In genomic region chr2:38390941-38391340, GRCh38 we compare ENCODE assay signal across 29 cellular contexts.
"Had no signal": no experiment of that assay in that cellular context is flagged by ENCODE, and none has a peak within 500 bp of the region (broad histone marks: within the 10 kb centered on the region; RNA-seq: fewer than 3 reads in every experiment).

No MANE protein-coding gene starts in this region.

- H3K9me3 ChIP-seq: ascending aorta, esophagus muscularis mucosa, gastrocnemius medialis had no signal

- H3K4me1 ChIP-seq: ascending aorta, esophagus muscularis mucosa, gastrocnemius medialis had no signal

- ATAC-seq: activated naive CD4-positive, alpha-beta T cell treated with anti-CD3 and anti-CD28 coated beads, Interleukin-2, amount 50 U/mL, for 72 hours; activated T-cell treated with anti-CD3 and anti-CD28 coated beads, Interleukin-2, amount 50 U/mL, for 72 hours; foreskin keratinocyte; gastrocnemius medialis; WTC11 had no signal

- H3K27me3 ChIP-seq: ascending aorta, esophagus muscularis mucosa, foreskin keratinocyte, gastrocnemius medialis had no signal

- DNase-seq: activated CD4-positive, alpha-beta memory T cell treated with anti-CD3 and anti-CD28 coated beads, Interleukin-2, amount 10 ng/mL, durations not matched to agents 7 days and 5 days; activated CD4-positive, alpha-beta T cell treated with anti-CD3 and anti-CD28 coated beads for 1 hour; activated CD4-positive, alpha-beta T cell treated with anti-CD3 and anti-CD28 coated beads for 4 hours; activated CD4-positive, alpha-beta T cell treated with anti-CD3 and anti-CD28 coated beads, Interleukin-2, amount 10 ng/mL, durations not matched to agents 7 days and 5 days; activated CD4-positive, alpha-beta T cell treated with anti-CD3 and anti-CD28 coated beads, Interleukin-2, amount 50 U/mL, for 4 hours; activated CD8-positive, alpha-beta memory T cell treated with anti-CD3 and anti-CD28 coated beads, Interleukin-2, amount 50 U/mL, for 48 hours; activated gamma-delta T cell; activated naive CD4-positive, alpha-beta T cell; activated naive CD4-positive, alpha-beta T cell treated with anti-CD3 and anti-CD28 coated beads, Interleukin-2, amount 10 ng/mL, durations not matched to agents 7 days and 5 days; activated naive CD8-positive, alpha-beta T cell treated with anti-CD3 and anti-CD28 coated beads, Interleukin-2, amount 10 ng/mL, durations not matched to agents 7 days and 5 days; activated T-cell treated with anti-CD3 and anti-CD28 coated beads for 4 hours; activated T-cell treated with anti-CD3 and anti-CD28 coated beads, Interleukin-2, amount 50 U/mL, for 24 hours; activated T-cell treated with anti-CD3 and anti-CD28 coated beads, Interleukin-2, amount 50 U/mL, for 72 hours; brain microvascular endothelial cell; dorsolateral prefrontal cortex; effector memory CD4-positive, alpha-beta T cell; endodermal cell; erythroblast; foreskin keratinocyte; gastrocnemius medialis; glutamatergic neuron; T-helper 1 cell; T-helper 2 cell had no signal

- H3K27ac ChIP-seq: ascending aorta, brain microvascular endothelial cell, coronary artery, dorsolateral prefrontal cortex, esophagus muscularis mucosa, foreskin keratinocyte, gastrocnemius medialis, VCaP had no signal

- H3K4me3 ChIP-seq: ascending aorta, coronary artery, dorsolateral prefrontal cortex, esophagus muscularis mucosa, gastrocnemius medialis had no signal

- H3K36me3 ChIP-seq: ascending aorta, brain microvascular endothelial cell, esophagus muscularis mucosa, gastrocnemius medialis had no signal
